Comparison of ENCODE assay signal across 11 cellular contexts in genomic region chr7:77866791-77867190, GRCh38.
DNase-seq lines count a peak whose midpoint lies in the region; ATAC-seq and TF ChIP-seq lines count a peak whose summit lies in the region.
"Had no signal": no experiment of that assay in that cellular context is flagged by ENCODE, and none has a peak within 500 bp of the region (broad histone marks: within the 10 kb centered on the region; RNA-seq: fewer than 3 reads in every experiment).

No MANE protein-coding gene starts in this region.

- no peaks in the 10 kb centered on the region for H3K4me1 ChIP-seq in ovary (ENCODE audit: insufficient read depth)
- H3K4me1 ChIP-seq: neural progenitor cell had no signal

- intact Hi-C loops in activated naive CD4-positive, alpha-beta T cell treated with anti-CD3 and anti-CD28 coated beads for 36 hours (cut with micrococcal nuclease), result no loop called here
- intact Hi-C loops in ovary (cut with DNase I), result no loop called here

- H3K27ac ChIP-seq in epithelial cell of prostate (peak overlapping the region; percentile 77), ovary (no peak overlapping the region)
- H3K27ac ChIP-seq: neural progenitor cell had no signal

- peak; percentile 39 for DNase-seq in RKO (ENCODE audit: low spot score)
- peak; percentile 40 for DNase-seq in epithelial cell of prostate (ENCODE audit: low read depth, low spot score)
- DNase-seq in skeletal muscle cell (ENCODE audit: low read depth), result peak; percentile 25
- no peak for DNase-seq in NCI-H1105 treated with DMSO at 0.1 percent for 48 hours (lab: John Stamatoyannopoulos, UW)
- DNase-seq in activated naive CD4-positive, alpha-beta T cell treated with anti-CD3 and anti-CD28 coated beads for 36 hours, result no peak
- DNase-seq in ovary, result no peak
- DNase-seq: NCI-H526 treated with DMSO at 0.1 percent for 48 hours had no signal

- no peak overlapping the region for H3K4me3 ChIP-seq in skeletal muscle cell (ENCODE audit: low read depth, low read length)
- no peak overlapping the region for H3K4me3 ChIP-seq in ovary
- H3K4me3 ChIP-seq: neural progenitor cell had no signal

- no peak overlapping the region for H3K4me3 Mint-ChIP-seq in activated naive CD4-positive, alpha-beta T cell treated with anti-CD3 and anti-CD28 coated beads for 36 hours
- H3K4me3 Mint-ChIP-seq: dendritic cell treated with granulocyte-macrophage colony-stimulating factor and Interleukin-4, amounts not matched to agents 40 ng/mL and 50 ng/mL, for 4 days; IgD-negative memory B cell; neural progenitor cell had no signal

- no peaks in the 10 kb centered on the region for H3K27me3 Mint-ChIP-seq in activated naive CD4-positive, alpha-beta T cell treated with anti-CD3 and anti-CD28 coated beads for 36 hours (ENCODE audit: low read depth)
- H3K27me3 Mint-ChIP-seq: dendritic cell treated with granulocyte-macrophage colony-stimulating factor and Interleukin-4, amounts not matched to agents 40 ng/mL and 50 ng/mL, for 4 days; IgD-negative memory B cell had no signal

- no peak for TF ChIP-seq EP300 in ovary (IDR thresholded peaks at IDR 0.05)

- no peak overlapping the region for H3K27ac Mint-ChIP-seq in activated naive CD4-positive, alpha-beta T cell treated with anti-CD3 and anti-CD28 coated beads for 36 hours
- H3K27ac Mint-ChIP-seq: dendritic cell treated with granulocyte-macrophage colony-stimulating factor and Interleukin-4, amounts not matched to agents 40 ng/mL and 50 ng/mL, for 4 days; IgD-negative memory B cell; neural progenitor cell had no signal

- peak; percentile 42 for ATAC-seq in GM18909 (IDR thresholded peaks at IDR 0.05; ENCODE audit: poor library complexity, unreplicated experiment)

- H3K27me3 ChIP-seq in ovary, result no peaks in the 10 kb centered on the region
- H3K27me3 ChIP-seq: neural progenitor cell had no signal

- no peaks in the 10 kb centered on the region for H3K9me3 ChIP-seq in ovary

- H3K36me3 ChIP-seq in ovary, result no peaks in the 10 kb centered on the region
- H3K36me3 ChIP-seq: neural progenitor cell had no signal

- TF ChIP-seq POLR2A in ovary (IDR thresholded peaks at IDR 0.05), result no peak

- TF ChIP-seq CTCF in ovary (IDR thresholded peaks at IDR 0.05), result no peak

- no peaks in the 10 kb centered on the region for H3K4me1 Mint-ChIP-seq in activated naive CD4-positive, alpha-beta T cell treated with anti-CD3 and anti-CD28 coated beads for 36 hours (ENCODE audit: low read depth)

- no peaks in the 10 kb centered on the region for H3K9me3 Mint-ChIP-seq in activated naive CD4-positive, alpha-beta T cell treated with anti-CD3 and anti-CD28 coated beads for 36 hours

- peaks cover 8% of the 10 kb centered on the region for H3K36me3 Mint-ChIP-seq in activated naive CD4-positive, alpha-beta T cell treated with anti-CD3 and anti-CD28 coated beads for 36 hours (ENCODE audit: low read depth)

- CTCF ChIA-PET in activated naive CD4-positive, alpha-beta T cell treated with anti-CD3 and anti-CD28 coated beads for 36 hours (lab: Charles Lee), result interaction anchor here (0.9 kb wide), 1 partner anchor 10 kb away, joined by 3 read pairs; no protein-coding TSS in a partner anchor

Comparison
In these comparisons a context has a peak if more than half of its experiments do, and no peak if none do; other contexts are left out.
1. DNase-seq: peak in RKO (single experiment), epithelial cell of prostate (single experiment) and skeletal muscle cell (single experiment); none in NCI-H1105 treated with DMSO at 0.1 percent for 48 hours (single experiment), activated naive CD4-positive, alpha-beta T cell treated with anti-CD3 and anti-CD28 coated beads for 36 hours (single experiment) and ovary (0 of 5).